Comparison of ENCODE assay signal across 33 cellular contexts in genomic region chr6:43472515-43472914, GRCh38. TPM values are rescaled to one million over a fixed set of nuclear protein-coding genes. Genes with fewer than 3 reads are reported as not detected.
DNase-seq lines count a peak whose midpoint lies in the region; ATAC-seq, FAIRE-seq and TF ChIP-seq lines count a peak whose summit lies in the region.
"Had no signal": no experiment of that assay in that cellular context is flagged by ENCODE, and none has a peak within 500 bp of the region (broad histone marks: within the 10 kb centered on the region; RNA-seq: fewer than 3 reads in every experiment).

No MANE protein-coding gene starts in this region.

- no peaks in the 10 kb centered on the region for H3K9me1 ChIP-seq in K562 (ENCODE audit: control insufficient read depth, insufficient read depth, low read length)

- WGBS in K562 (ENCODE audit: insufficient coverage, low coverage, missing lambda C conversion rate) = 90% methylated on average over 4 of the region's 4 CpGs

- TF ChIP-seq RAD21 in K562 (CRISPR knock-in tag; conservative IDR thresholded peaks at IDR 0.05 in 1 of 2, IDR thresholded peaks at IDR 0.05 in 1 of 2) = no peak

- H3K79me2 ChIP-seq in K562 (ENCODE audit: control insufficient read depth, insufficient read depth, low read length) = no peaks in the 10 kb centered on the region

- TF ChIP-seq POLR2A in K562 (conservative IDR thresholded peaks at IDR 0.05) = no peak

- intact Hi-C loops in K562 (cut with micrococcal nuclease) = no loop called here

- H4K20me1 ChIP-seq in K562 (replicated peaks; ENCODE audit: control insufficient read depth, insufficient read depth, low read length) = no peaks in the 10 kb centered on the region
- H4K20me1 ChIP-seq: BLaER1; BLaER1 treated with 17β-estradiol and CSF1 and Interleukin-3, amounts not matched to agents 10 nM and 100 nM had no signal

- H3K9ac ChIP-seq in K562 (ENCODE audit: insufficient read depth in 1 of 2, low read depth in 2 of 2, low read length in 2 of 2) = no peak overlapping the region
- H3K9ac ChIP-seq: BLaER1; BLaER1 treated with 17β-estradiol and CSF1 and Interleukin-3, amounts not matched to agents 10 nM and 100 nM had no signal

- H3K9me3 ChIP-seq in HEK293 (ENCODE audit: control insufficient read depth, insufficient read depth, low read depth, low read length) (no peaks in the 10 kb centered on the region), K562 (replicated peaks; ENCODE audit: control insufficient read depth, insufficient read depth, low read depth, low read length) (no peaks in the 10 kb centered on the region)
- H3K9me3 ChIP-seq: A549; BE2C; BLaER1; BLaER1 treated with 17β-estradiol and CSF1 and Interleukin-3, amounts not matched to agents 10 nM and 100 nM; Caco-2 had no signal

- BruUV-seq in K562 (replicated peaks; lab: Mats Ljungman, UMichigan) = no TSS peak

- H3K4me1 ChIP-seq in HEK293 (ENCODE audit: control insufficient read depth, insufficient read depth, low read length) (peaks cover 10% of the 10 kb centered on the region; the same call in 1 of the 2 replicates), K562 (replicated peaks in 1 of 2; ENCODE audit: control insufficient read depth in 2 of 2, insufficient read depth in 2 of 2, low read length in 2 of 2) (no peaks in the 10 kb centered on the region; a peak in 2 of 5 replicates)

- POLR2A ChIA-PET in HEK293 (lab: Yijun Ruan, JAX) = no interaction called here
- POLR2A ChIA-PET in K562 (lab: Yijun Ruan, JAX) = no interaction called here

- DNase-seq in K562 (ENCODE audit: extremely low read depth in 1 of 4, low spot score in 3 of 4) (no peak), NCI-H2107 (lab: John Stamatoyannopoulos, UW) (no peak), islet precursor cell (no peak)
- DNase-seq: 8988T; ACHN; AML-193; BE2C; C1 segment of cervical spinal cord; Caco-2; Calu3; CD4-positive, alpha-beta memory T cell; CD4-positive, alpha-beta T cell; CD4-positive, CD25-positive, alpha-beta regulatory T cell; CD8-positive, alpha-beta memory T cell; CD8-positive, alpha-beta T cell; COR-L47; DMS 273 treated with DMSO at 0.1 percent for 48 hours; DMS153; DMS53; DMS79; DMS79 treated with DMSO at 0.1 percent for 48 hours; DND-41; EL had no signal

- FAIRE-seq in K562 (lab: Jason Lieb, UNC) = no peak
- FAIRE-seq: A204.1, A549, D721Med had no signal

- H3K4me3 ChIP-seq in HEK293 (ENCODE audit: low read depth, low read length) (no peak overlapping the region), K562 (no peak overlapping the region)
- H3K4me3 ChIP-seq: A549; BLaER1; BLaER1 treated with 17β-estradiol and CSF1 and Interleukin-3, amounts not matched to agents 10 nM and 100 nM had no signal

- in situ Hi-C loops in K562 (cut with MboI) = no loop called here

- H3K27ac ChIP-seq in HEK293 (ENCODE audit: extremely low read depth, low read depth, low read length) (no peak overlapping the region), K562 (ENCODE audit: extremely low read depth, low read depth, low read length) (no peak overlapping the region)
- H3K27ac ChIP-seq: 22Rv1; A549; BLaER1; BLaER1 treated with 17β-estradiol and CSF1 and Interleukin-3, amounts not matched to agents 10 nM and 100 nM had no signal

- H3K36me3 ChIP-seq in HEK293 (ENCODE audit: control insufficient read depth in 2 of 2, insufficient read depth in 1 of 2, low read length in 2 of 2) (no peaks in the 10 kb centered on the region), K562 (ENCODE audit: control insufficient read depth, insufficient read depth, low read length) (no peaks in the 10 kb centered on the region)
- H3K36me3 ChIP-seq: BE2C; BLaER1; BLaER1 treated with 17β-estradiol and CSF1 and Interleukin-3, amounts not matched to agents 10 nM and 100 nM had no signal

- TF ChIP-seq CTCF in HEK293 (tag by site-specific recombination; IDR thresholded peaks at IDR 0.05) (no peak), K562 (IDR thresholded peaks at IDR 0.05 in 2 of 3, conservative IDR thresholded peaks at IDR 0.05 in 1 of 3; ENCODE audit: insufficient read depth in 2 of 3, low read depth in 1 of 3, low read length in 3 of 3) (no peak)

- H2AFZ ChIP-seq in K562 (ENCODE audit: low read depth, low read length) = no peak overlapping the region

- ATAC-seq in K562 = no peak
- ATAC-seq: A549; CD8-positive, alpha-beta T cell had no signal

- CTCF ChIA-PET in HEK293 (lab: Yijun Ruan, JAX) = no interaction called here
- CTCF ChIA-PET in K562 (lab: Yijun Ruan, JAX; ENCODE audit: low intra/inter-chr PET ratio) = interaction anchor here (1.1 kb wide), 1 partner anchor 12 kb away, joined by 3 read pairs; no protein-coding TSS in a partner anchor

- TF ChIP-seq EP300 in K562 (IDR thresholded peaks at IDR 0.05; ENCODE audit: low read length) = no peak

- H3K4me2 ChIP-seq in K562 (ENCODE audit: insufficient read depth, low read length) = no peak overlapping the region
- H3K4me2 ChIP-seq: A549; BLaER1; BLaER1 treated with 17β-estradiol and CSF1 and Interleukin-3, amounts not matched to agents 10 nM and 100 nM had no signal

- H3K27me3 ChIP-seq in K562 (ENCODE audit: control insufficient read depth in 2 of 2, insufficient read depth in 2 of 2, low read length in 2 of 2) = no peaks in the 10 kb centered on the region
- H3K27me3 ChIP-seq: BE2C; BLaER1; BLaER1 treated with 17β-estradiol and CSF1 and Interleukin-3, amounts not matched to agents 10 nM and 100 nM had no signal

RNA-seq across cellular contexts. Expression of gene TJAP1, which starts 4.9 kb away (rescaled TPM):
- total RNA-seq in K562 (2011; cell fraction: chromatin; rRNA removed; ENCODE audit: low replicate concordance) = 43.2 and 99.7 TPM in 2 replicates
- total RNA-seq in K562 (2011; cell fraction: nucleolus; rRNA removed) = 41.3 and 52.0 TPM in 2 replicates
- total RNA-seq in K562 (2011; cell fraction: nucleoplasm; rRNA removed) = 55.1 and 68.1 TPM in 2 replicates
- 17.0 and 23.1 TPM in 2 replicates for total RNA-seq in K562 (2014; rRNA removed)
- 7.2 TPM in 2 replicates for total RNA-seq in K562 (2014; rRNA removed; fragmentation: Illumina TruSeq; extraction: Trizol)
- total RNA-seq in K562 (2015; rRNA removed; fragmentation: Illumina TruSeq; extraction: Trizol) = 11.1 and 11.2 TPM in 2 replicates
- total RNA-seq in K562 (2021) = 25.4 and 35.8 TPM in 2 replicates
- 16.2 and 25.3 TPM in 2 replicates for polyA plus RNA-seq in K562 (2011; rRNA removed)
- polyA plus RNA-seq in K562 (2011; cell fraction: cytosol; rRNA removed) = 16.2 and 19.2 TPM in 2 replicates
- polyA plus RNA-seq in K562 (2011; cell fraction: nucleus; rRNA removed) = 92.6 and 107 TPM in 2 replicates
- polyA plus RNA-seq in K562 (2012) = 19.6 and 33.5 TPM in 2 replicates
- polyA plus RNA-seq in K562 (2014; fragmentation: Illumina TruSeq; extraction: Trizol) = 17.0 and 21.3 TPM in 2 replicates
- polyA plus RNA-seq in K562 (2014; fragmentation: Nextera tagmentation; extraction: Ambion mirVana) = under 1 TPM; 0.06 to 0.29 TPM
- 24.2 and 31.1 TPM in 2 replicates for polyA plus RNA-seq in K562 (2014; rRNA removed)
- 11.2 and 14.6 TPM in 2 replicates for polyA minus RNA-seq in K562 (2011; rRNA and poly(A)+ RNA removed)
- 8.1 and 9.8 TPM in 2 replicates for polyA minus RNA-seq in K562 (2011; cell fraction: cytosol; rRNA and poly(A)+ RNA removed)
- polyA minus RNA-seq in K562 (2011; cell fraction: nucleus; rRNA and poly(A)+ RNA removed) = 16.6 and 17.1 TPM in 2 replicates

RNA-seq across cellular contexts. Expression of gene DLK2, which starts 17.2 kb away (rescaled TPM):
- 0.30 and 1.3 TPM in 2 replicates for total RNA-seq in K562 (2011; cell fraction: chromatin; rRNA removed; ENCODE audit: low replicate concordance)
- total RNA-seq in K562 (2011; cell fraction: nucleolus; rRNA removed) = 2.2 and 3.3 TPM in 2 replicates
- total RNA-seq in K562 (2011; cell fraction: nucleoplasm; rRNA removed) = 1.9 and 2.0 TPM in 2 replicates
- total RNA-seq in K562 (2014; rRNA removed) = 0.23 and 0.29 TPM in 2 replicates
- total RNA-seq in K562 (2014; rRNA removed; fragmentation: Illumina TruSeq; extraction: Trizol) = not detected in 2 replicates
- 0.11 TPM in 1 of 2 replicates, not detected in the other for total RNA-seq in K562 (2015; rRNA removed; fragmentation: Illumina TruSeq; extraction: Trizol)
- total RNA-seq in K562 (2021) = 0.36 and 0.53 TPM in 2 replicates
- polyA plus RNA-seq in K562 (2011; rRNA removed) = 0.35 and 0.74 TPM in 2 replicates
- 1.0 and 1.8 TPM in 2 replicates for polyA plus RNA-seq in K562 (2011; cell fraction: cytosol; rRNA removed)
- polyA plus RNA-seq in K562 (2011; cell fraction: nucleus; rRNA removed) = 0.87 and 1.3 TPM in 2 replicates
- 0.59 and 0.60 TPM in 2 replicates for polyA plus RNA-seq in K562 (2012)
- polyA plus RNA-seq in K562 (2014; fragmentation: Illumina TruSeq; extraction: Trizol) = 0.16 and 0.37 TPM in 2 replicates
- polyA plus RNA-seq in K562 (2014; fragmentation: Nextera tagmentation; extraction: Ambion mirVana) = not detected
- 0.45 and 0.65 TPM in 2 replicates for polyA plus RNA-seq in K562 (2014; rRNA removed)
- polyA minus RNA-seq in K562 (2011; rRNA and poly(A)+ RNA removed) = 0.25 and 0.27 TPM in 2 replicates
- not detected in 2 replicates for polyA minus RNA-seq in K562 (2011; cell fraction: cytosol; rRNA and poly(A)+ RNA removed)
- 0.13 and 0.44 TPM in 2 replicates for polyA minus RNA-seq in K562 (2011; cell fraction: nucleus; rRNA and poly(A)+ RNA removed)
- total RNA-seq: B cell had no signal
- polyA plus RNA-seq: CD14-positive monocyte had no signal

RNA-seq across cellular contexts. Expression of gene LRRC73, which starts 37.6 kb away (rescaled TPM):
- 0.58 TPM in 1 of 2 replicates, not detected in the other for total RNA-seq in K562 (2011; cell fraction: chromatin; rRNA removed; ENCODE audit: low replicate concordance)
- 0.53 and 0.83 TPM in 2 replicates for total RNA-seq in K562 (2011; cell fraction: nucleolus; rRNA removed)
- 0.53 and 0.66 TPM in 2 replicates for total RNA-seq in K562 (2011; cell fraction: nucleoplasm; rRNA removed)
- total RNA-seq in K562 (2014; rRNA removed) (0.12 and 0.27 TPM in 2 replicates), K562 (2014; rRNA removed; fragmentation: Illumina TruSeq; extraction: Trizol) (not detected in 2 replicates), K562 (2015; rRNA removed; fragmentation: Illumina TruSeq; extraction: Trizol) (0.07 and 0.11 TPM in 2 replicates), K562 (2021) (0.34 and 0.55 TPM in 2 replicates)
- polyA plus RNA-seq in K562 (2011; rRNA removed) (0.07 and 0.20 TPM in 2 replicates), K562 (2014; fragmentation: Illumina TruSeq; extraction: Trizol) (0.07 and 0.12 TPM in 2 replicates), K562 (2014; fragmentation: Nextera tagmentation; extraction: Ambion mirVana) (not detected), K562 (2014; rRNA removed) (0.08 and 0.09 TPM in 2 replicates)
- 0.16 and 0.39 TPM in 2 replicates for polyA plus RNA-seq in K562 (2011; cell fraction: cytosol; rRNA removed)
- polyA plus RNA-seq in K562 (2011; cell fraction: nucleus; rRNA removed) = 0.50 TPM in 1 of 2 replicates, not detected in the other
- polyA plus RNA-seq in K562 (2012) = 0.08 and 0.21 TPM in 2 replicates
- polyA minus RNA-seq in K562 (2011; rRNA and poly(A)+ RNA removed) = 0.12 TPM in 1 of 2 replicates, not detected in the other
- not detected in 2 replicates for polyA minus RNA-seq in K562 (2011; cell fraction: cytosol; rRNA and poly(A)+ RNA removed)
- 0.54 and 0.78 TPM in 2 replicates for polyA minus RNA-seq in K562 (2011; cell fraction: nucleus; rRNA and poly(A)+ RNA removed)
- total RNA-seq: Daoy had no signal
- polyA plus RNA-seq: CD14-positive monocyte; CD4-positive, alpha-beta memory T cell; CD4-positive, CD25-positive, alpha-beta regulatory T cell; CD8-positive, alpha-beta memory T cell had no signal

RNA-seq across cellular contexts. Expression of gene YIPF3, which starts 44.2 kb away (rescaled TPM):
- total RNA-seq in K562 (2011; cell fraction: chromatin; rRNA removed; ENCODE audit: low replicate concordance) = 124 and 279 TPM in 2 replicates
- total RNA-seq in K562 (2011; cell fraction: nucleolus; rRNA removed) = 200 and 272 TPM in 2 replicates
- total RNA-seq in K562 (2011; cell fraction: nucleoplasm; rRNA removed) = 167 and 189 TPM in 2 replicates
- total RNA-seq in K562 (2014; rRNA removed) (57.6 and 67.8 TPM in 2 replicates), K562 (2014; rRNA removed; fragmentation: Illumina TruSeq; extraction: Trizol) (25.9 and 27.5 TPM in 2 replicates), K562 (2015; rRNA removed; fragmentation: Illumina TruSeq; extraction: Trizol) (31.5 and 32.9 TPM in 2 replicates), K562 (2021) (65.1 and 69.3 TPM in 2 replicates)
- polyA plus RNA-seq in K562 (2011; rRNA removed) (74.8 and 182 TPM in 2 replicates), K562 (2014; fragmentation: Illumina TruSeq; extraction: Trizol) (75.3 and 78.5 TPM in 2 replicates), K562 (2014; fragmentation: Nextera tagmentation; extraction: Ambion mirVana) (10 to 100 TPM; 40.4 to 48.6 TPM), K562 (2014; rRNA removed) (54.6 and 72.9 TPM in 2 replicates)
- 121 and 141 TPM in 2 replicates for polyA plus RNA-seq in K562 (2011; cell fraction: cytosol; rRNA removed)
- 293 and 318 TPM in 2 replicates for polyA plus RNA-seq in K562 (2011; cell fraction: nucleus; rRNA removed)
- polyA plus RNA-seq in K562 (2012) = 55.8 and 113 TPM in 2 replicates
- polyA minus RNA-seq in K562 (2011; rRNA and poly(A)+ RNA removed) = 80.6 and 102 TPM in 2 replicates
- 31.1 and 31.2 TPM in 2 replicates for polyA minus RNA-seq in K562 (2011; cell fraction: cytosol; rRNA and poly(A)+ RNA removed)
- 56.0 and 75.5 TPM in 2 replicates for polyA minus RNA-seq in K562 (2011; cell fraction: nucleus; rRNA and poly(A)+ RNA removed)

RNA-seq across cellular contexts. Expression of gene POLR1C, which starts 44.4 kb away (rescaled TPM):
- 232 and 283 TPM in 2 replicates for total RNA-seq in K562 (2011; cell fraction: chromatin; rRNA removed; ENCODE audit: low replicate concordance)
- 153 TPM in 2 replicates for total RNA-seq in K562 (2011; cell fraction: nucleolus; rRNA removed)
- total RNA-seq in K562 (2011; cell fraction: nucleoplasm; rRNA removed) = 142 and 162 TPM in 2 replicates
- 74.8 and 83.5 TPM in 2 replicates for total RNA-seq in K562 (2014; rRNA removed)
- 109 and 114 TPM in 2 replicates for total RNA-seq in K562 (2014; rRNA removed; fragmentation: Illumina TruSeq; extraction: Trizol)
- 103 and 104 TPM in 2 replicates for total RNA-seq in K562 (2015; rRNA removed; fragmentation: Illumina TruSeq; extraction: Trizol)
- 116 and 120 TPM in 2 replicates for total RNA-seq in K562 (2021)
- polyA plus RNA-seq in K562 (2011; rRNA removed) = 173 and 226 TPM in 2 replicates
- polyA plus RNA-seq in K562 (2011; cell fraction: cytosol; rRNA removed) = 122 and 151 TPM in 2 replicates
- polyA plus RNA-seq in K562 (2011; cell fraction: nucleus; rRNA removed) = 346 and 441 TPM in 2 replicates
- 59.7 and 216 TPM in 2 replicates for polyA plus RNA-seq in K562 (2012)
- polyA plus RNA-seq in K562 (2014; fragmentation: Illumina TruSeq; extraction: Trizol) = 142 and 181 TPM in 2 replicates
- polyA plus RNA-seq in K562 (2014; fragmentation: Nextera tagmentation; extraction: Ambion mirVana) = 100 to 1,000 TPM; 405 to 429 TPM
- polyA plus RNA-seq in K562 (2014; rRNA removed) = 120 and 136 TPM in 2 replicates
- 115 and 145 TPM in 2 replicates for polyA minus RNA-seq in K562 (2011; rRNA and poly(A)+ RNA removed)
- 35.9 and 46.4 TPM in 2 replicates for polyA minus RNA-seq in K562 (2011; cell fraction: cytosol; rRNA and poly(A)+ RNA removed)
- polyA minus RNA-seq in K562 (2011; cell fraction: nucleus; rRNA and poly(A)+ RNA removed) = 58.0 and 80.9 TPM in 2 replicates

Comparison
In these comparisons a context has a peak if more than half of its experiments do, and no peak if none do; other contexts are left out.
1. Of the 44 proteins assayed by ChIP-seq in both K562 and HEK293: peak only in K562: none; only in HEK293: none; in both: ZNF146; in neither: 43.